In the genomic region with DNA sequence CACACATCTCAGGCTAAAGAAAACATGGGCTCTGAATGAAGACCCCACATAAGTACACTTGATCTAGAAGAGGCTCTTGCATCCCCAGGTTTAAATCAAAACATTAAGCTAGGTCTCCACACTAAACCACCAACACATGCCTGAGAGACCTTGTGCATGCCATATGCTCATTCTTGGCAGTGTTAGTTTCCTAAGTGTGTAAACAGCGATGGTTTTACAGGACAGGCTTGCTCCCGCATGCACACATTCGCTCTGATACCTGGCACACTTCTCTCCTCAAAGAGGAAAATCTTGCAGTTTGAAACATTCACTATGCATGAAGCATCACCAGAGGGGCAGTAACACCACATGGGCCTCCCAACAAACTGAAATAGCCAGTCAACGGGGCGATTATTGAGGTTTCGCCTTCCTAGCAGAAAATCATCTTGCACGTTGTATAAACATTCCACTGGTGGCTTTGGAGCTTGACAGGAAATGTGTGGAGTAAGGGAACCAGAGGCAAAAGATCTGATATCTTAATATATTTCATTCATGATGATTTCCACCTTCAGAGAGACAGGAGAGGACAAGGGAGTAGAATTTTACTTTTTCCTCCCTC, we compare ENCODE assay signal across 1 cellular context.
TF ChIP-seq lines count a peak whose summit lies in the region.

No MANE protein-coding gene starts in this region.

TF ChIP-seq in IMR-90, 13 proteins besides CTCF, POLR2A, EP300 and RAD21:
- TF ChIP-seq CEBPB (IDR thresholded peaks at IDR 0.05; ENCODE audit: low read depth, low read length) (no peak), MAZ (IDR thresholded peaks at IDR 0.05; ENCODE audit: borderline replicate concordance, low read depth, low read length) (no peak), SMC3 (IDR thresholded peaks at IDR 0.05; ENCODE audit: low read depth, low read length) (no peak)
- TF ChIP-seq, protein P1, sequence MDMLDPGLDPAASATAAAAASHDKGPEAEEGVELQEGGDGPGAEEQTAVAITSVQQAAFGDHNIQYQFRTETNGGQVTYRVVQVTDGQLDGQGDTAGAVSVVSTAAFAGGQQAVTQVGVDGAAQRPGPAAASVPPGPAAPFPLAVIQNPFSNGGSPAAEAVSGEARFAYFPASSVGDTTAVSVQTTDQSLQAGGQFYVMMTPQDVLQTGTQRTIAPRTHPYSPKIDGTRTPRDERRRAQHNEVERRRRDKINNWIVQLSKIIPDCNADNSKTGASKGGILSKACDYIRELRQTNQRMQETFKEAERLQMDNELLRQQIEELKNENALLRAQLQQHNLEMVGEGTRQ (IDR thresholded peaks at IDR 0.05; ENCODE audit: low read depth, low read length), result no peak
